19 cellular contexts compared by ENCODE assay signal in genomic region chr10:133219782-133220181, GRCh38. TPM values are rescaled to one million over a fixed set of nuclear protein-coding genes. Genes with fewer than 3 reads are reported as not detected.
"Had no signal": no experiment of that assay in that cellular context is flagged by ENCODE, and none has a peak within 500 bp of the region (broad histone marks: within the 10 kb centered on the region; RNA-seq: fewer than 3 reads in every experiment).

No MANE protein-coding gene starts in this region.

- DNase-seq: activated CD4-positive, CD25-positive, alpha-beta regulatory T cell treated with anti-CD3 and anti-CD28 coated beads, Interleukin-2, amount 50 U/mL, for 72 hours; activated naive CD4-positive, alpha-beta T cell treated with anti-CD3 and anti-CD28 coated beads for 36 hours; activated naive CD8-positive, alpha-beta T cell treated with anti-CD3 and anti-CD28 coated beads, Interleukin-2, amount 50 U/mL, for 24 hours; activated T-cell treated with anti-CD3 and anti-CD28 coated beads for 4 hours; aorta; effector memory CD4-positive, alpha-beta T cell; gastrocnemius medialis; heart left ventricle; psoas muscle; right lobe of liver; stimulated activated CD4-positive, alpha-beta T cell treated with anti-CD3 and anti-CD28 coated beads, Interleukin-1b, Interleukin-23, amount 100 ng/mL, for 48 hours had no signal

- H3K27ac ChIP-seq: epithelial cell of prostate, gastrocnemius medialis, heart left ventricle, psoas muscle, right lobe of liver, thoracic aorta had no signal

- H3K36me3 ChIP-seq: gastrocnemius medialis, heart left ventricle, right lobe of liver, thoracic aorta had no signal

- H3K27me3 ChIP-seq: right lobe of liver had no signal

- H3K4me1 ChIP-seq: gastrocnemius medialis, psoas muscle, right lobe of liver had no signal

- H3K9me3 ChIP-seq: gastrocnemius medialis, psoas muscle, right lobe of liver, thoracic aorta had no signal

- H3K4me3 ChIP-seq: gastrocnemius medialis, heart left ventricle, psoas muscle, right lobe of liver, thoracic aorta had no signal

RNA-seq across cellular contexts. Expression of gene UTF1, which starts 10.2 kb away (rescaled TPM):
- total RNA-seq: activated naive CD4-positive, alpha-beta T cell treated with anti-CD3 and anti-CD28 coated beads for 36 hours; aorta; gastrocnemius medialis; heart left ventricle; kidney epithelial cell; liver; mesenteric fat pad; osteoblast; psoas muscle; right lobe of liver; thoracic aorta; ureter had no signal
- polyA plus RNA-seq: aorta, heart left ventricle, liver, psoas muscle had no signal

RNA-seq across cellular contexts. Expression of gene VENTX, which starts 17.9 kb away (rescaled TPM):
- total RNA-seq: activated naive CD4-positive, alpha-beta T cell treated with anti-CD3 and anti-CD28 coated beads for 36 hours; activated T-helper 2 cell treated with anti-CD3 and anti-CD28 coated beads, Interferon-gamma antibody, Interleukin-2, Interleukin-4, amounts not matched to agents 10 μg/mL and 5 μg/mL and 100 μg/mL, durations not matched to agents 14 hours and 24 hours and 36 hours; kidney epithelial cell; osteoblast had no signal

RNA-seq across cellular contexts. Expression of gene KNDC1, which starts 59.8 kb away (rescaled TPM):
- total RNA-seq: activated naive CD4-positive, alpha-beta T cell treated with anti-CD3 and anti-CD28 coated beads for 36 hours; osteoblast had no signal
